22 cellular contexts compared by ENCODE assay signal in genomic region chr6:56263586-56264295, GRCh38. TPM values are rescaled to one million over a fixed set of nuclear protein-coding genes. Genes with fewer than 3 reads are reported as not detected.
"Had no signal": no experiment of that assay in that cellular context is flagged by ENCODE, and none has a peak within 500 bp of the region (broad histone marks: within the 10 kb centered on the region; RNA-seq: fewer than 3 reads in every experiment).

No MANE protein-coding gene starts in this region.

- H3K4me1 Mint-ChIP-seq: naive thymus-derived CD8-positive, alpha-beta T cell; neural crest cell had no signal

- H3K27me3 ChIP-seq: esophagus muscularis mucosa, ovary, right atrium auricular region, sigmoid colon, thyroid gland had no signal

- H3K36me3 ChIP-seq: esophagus muscularis mucosa, ovary, right atrium auricular region, sigmoid colon, thyroid gland had no signal

- H3K4me3 ChIP-seq: esophagus muscularis mucosa, lung, ovary, right atrium auricular region, sigmoid colon, smooth muscle cell, thyroid gland had no signal

- H3K4me1 ChIP-seq: thyroid gland had no signal

- H3K27ac Mint-ChIP-seq: dendritic cell treated with granulocyte-macrophage colony-stimulating factor and Interleukin-4, amounts not matched to agents 40 ng/mL and 50 ng/mL, for 4 days; effector memory CD8-positive, alpha-beta T cell; naive thymus-derived CD8-positive, alpha-beta T cell; type B pancreatic cell had no signal

- H3K4me2 ChIP-seq: smooth muscle cell had no signal

- H3K27ac ChIP-seq: epithelial cell of prostate, esophagus muscularis mucosa, ovary, right atrium auricular region, sigmoid colon, thyroid gland had no signal

- H3K27me3 Mint-ChIP-seq: dendritic cell treated with granulocyte-macrophage colony-stimulating factor and Interleukin-4, amounts not matched to agents 40 ng/mL and 50 ng/mL, for 4 days; effector memory CD8-positive, alpha-beta T cell; naive thymus-derived CD8-positive, alpha-beta T cell had no signal

- DNase-seq: effector memory CD8-positive, alpha-beta T cell; foreskin melanocyte; head of caudate nucleus; hippocampal formation; left colon; left ventricle myocardium superior; mesendoderm; naive thymus-derived CD8-positive, alpha-beta T cell; ovary; sigmoid colon; stimulated activated CD4-positive, alpha-beta T cell treated with anti-CD3 and anti-CD28 coated beads, Interleukin-2, amount 100 ng/mL, for 48 hours; stimulated activated naive CD4-positive, alpha-beta T cell treated with Interleukin-2 at 50 U/mL for 16 hours; thyroid gland had no signal

- H3K9me3 Mint-ChIP-seq: dendritic cell treated with granulocyte-macrophage colony-stimulating factor and Interleukin-4, amounts not matched to agents 40 ng/mL and 50 ng/mL, for 4 days; neural crest cell had no signal

- ATAC-seq: effector memory CD8-positive, alpha-beta T cell; left colon; left ventricle myocardium superior; naive thymus-derived CD8-positive, alpha-beta T cell had no signal

- H3K4me3 Mint-ChIP-seq: dendritic cell treated with granulocyte-macrophage colony-stimulating factor and Interleukin-4, amounts not matched to agents 40 ng/mL and 50 ng/mL, for 4 days; effector memory CD8-positive, alpha-beta T cell; naive thymus-derived CD8-positive, alpha-beta T cell; neural crest cell; type B pancreatic cell had no signal

- H3K9me3 ChIP-seq: ovary, sigmoid colon, thyroid gland had no signal

- H3K36me3 Mint-ChIP-seq: naive thymus-derived CD8-positive, alpha-beta T cell; type B pancreatic cell had no signal

RNA-seq across cellular contexts. Expression of gene COL21A1, which starts 16.4 kb away (rescaled TPM):
- total RNA-seq: kidney epithelial cell; naive thymus-derived CD8-positive, alpha-beta T cell; neural crest cell had no signal
- polyA plus RNA-seq: naive thymus-derived CD8-positive, alpha-beta T cell had no signal
